8 cellular contexts compared by ENCODE assay signal in genomic region chr7:34320926-34321609, GRCh38.
A peak's percentile ranks its signal among the peaks of the same experiment; 100 is the strongest.
DNase-seq lines count a peak whose midpoint lies in the region; ATAC-seq, FAIRE-seq and TF ChIP-seq lines count a peak whose summit lies in the region.

No MANE protein-coding gene starts in this region.

- H3K27me3 ChIP-seq in H1 (replicated peaks in 1 of 4; ENCODE audit: control insufficient read depth in 3 of 4, extremely low read depth in 1 of 4, insufficient read depth in 3 of 4, low read length in 3 of 4) = no peaks in the 10 kb centered on the region

- no peaks in the 10 kb centered on the region for H3K9me3 ChIP-seq in H1 (ENCODE audit: insufficient read depth in 2 of 2, low read depth in 1 of 2, low read length in 1 of 2)

- peak; percentile 84 for ATAC-seq in GM19468 (IDR thresholded peaks at IDR 0.05; ENCODE audit: extremely low read depth, unreplicated experiment)
- ATAC-seq in HG03521 (IDR thresholded peaks at IDR 0.05; ENCODE audit: unreplicated experiment) = peak; percentile 93
- ATAC-seq in stimulated activated naive CD8-positive, alpha-beta T cell treated with anti-CD3 and anti-CD28 coated beads, Interleukin-15, Interleukin-2, amounts not matched to agents 100 U/mL and 50 U/mL, for 24 hours = peak; percentile 59

- H3K4me2 ChIP-seq in H1 (ENCODE audit: insufficient read depth in 1 of 2, low read depth in 2 of 2, low read length in 2 of 2) = peak overlapping the region; percentile 66 to 68

- no peaks in the 10 kb centered on the region for H3K79me2 ChIP-seq in H1 (ENCODE audit: control insufficient read depth in 1 of 2, insufficient read depth in 2 of 2, low read length in 2 of 2)

- FAIRE-seq in D721Med (lab: Jason Lieb, UNC) (no peak), H1 (lab: Jason Lieb, UNC) (peak; percentile 77)

- TF ChIP-seq POLR2A in H1 (IDR thresholded peaks at IDR 0.05; ENCODE audit: control extremely low read depth in 1 of 2, low read depth in 2 of 2, low read length in 2 of 2) = no peak

- H3K4me3 ChIP-seq in H1 (ENCODE audit: extremely low read depth in 1 of 4, insufficient read depth in 2 of 4, low read depth in 3 of 4, low read length in 4 of 4) = peak overlapping the region; percentile 24 to 54 (median 36); a peak in 7 of 8 replicates

- no peak overlapping the region for H2BK15ac ChIP-seq in H1 (ENCODE audit: low read length)

- CTCF ChIA-PET in H1 (lab: Charles Lee; ENCODE audit: partially characterized antibody) = interaction anchor here (0.7 to 4.9 kb wide), 56 partner anchors 9 to 607 kb away, joined by 3 to 74 read pairs (median 4); no protein-coding TSS in a partner anchor

- no peak overlapping the region for H2BK5ac ChIP-seq in H1 (ENCODE audit: low read depth, low read length)

- 0 out of 2 replicates have a peak overlapping the region, but pooled peaks have one; percentile 6 for H3K18ac ChIP-seq in H1 (ENCODE audit: extremely low read depth, low read length)

- peak; percentile 91 to 92 for TF ChIP-seq RAD21 in H1 (IDR thresholded peaks at IDR 0.05 in 1 of 2, conservative IDR thresholded peaks at IDR 0.05 in 1 of 2; ENCODE audit: low read depth in 2 of 2, low read length in 2 of 2)

- H3K9ac ChIP-seq in H1 (replicated peaks in 1 of 4; ENCODE audit: extremely low read depth in 1 of 4, low read depth in 3 of 4, low read length in 3 of 4) = no peak overlapping the region

- POLR2A ChIA-PET in H1 (lab: Charles Lee; ENCODE audit: partially characterized antibody) = interaction anchor here (1.0 kb wide), 1 partner anchor 41 kb away, joined by 3 read pairs; no protein-coding TSS in a partner anchor

- no peaks in the 10 kb centered on the region; a peak in 2 of 7 replicates for H3K4me1 ChIP-seq in H1 (replicated peaks in 1 of 4; ENCODE audit: control insufficient read depth in 3 of 4, insufficient read depth in 4 of 4, low read length in 3 of 4)

- TF ChIP-seq EP300 in H1 (IDR thresholded peaks at IDR 0.05; ENCODE audit: borderline replicate concordance in 1 of 2, low read depth in 2 of 2, low read length in 2 of 2) = 0 out of 3 replicates have a peak, but pooled peaks of 1 of the 2 experiments have one; percentile 9

- peak; percentile 93 for TF ChIP-seq CTCF in D721Med (IDR thresholded peaks at IDR 0.05; ENCODE audit: insufficient read depth, missing control alignments)
- peak; percentile 86 to 95 (median 88) for TF ChIP-seq CTCF in H1 (IDR thresholded peaks at IDR 0.05; ENCODE audit: control extremely low read depth in 1 of 3, insufficient read depth in 1 of 3, low read depth in 1 of 3, low read length in 3 of 3)

- H3K14ac ChIP-seq in H1 (ENCODE audit: insufficient read length) = no peak overlapping the region

- H3K79me1 ChIP-seq in H1 (ENCODE audit: low read depth, low read length) = no peaks in the 10 kb centered on the region

- H3K4ac ChIP-seq in H1 (replicated peaks; ENCODE audit: insufficient read length, low read depth, low read length) = no peak overlapping the region

- no peak overlapping the region for H3K27ac ChIP-seq in H1 (ENCODE audit: low read depth, low read length)

- no peak overlapping the region for H4K91ac ChIP-seq in H1 (replicated peaks; ENCODE audit: insufficient read length, low read length)

- no peak overlapping the region for H4K8ac ChIP-seq in H1 (ENCODE audit: extremely low read depth, insufficient read depth, low read length)

- H2BK20ac ChIP-seq in H1 (ENCODE audit: low read length) = no peak overlapping the region

- DNase-seq in D721Med (ENCODE audit: insufficient read length, low spot score) (peak; percentile 56), NCI-H524 (lab: John Stamatoyannopoulos, UW) (peak; percentile 21 to 63), H1 (ENCODE audit: low read depth in 1 of 2, low spot score in 2 of 2) (peak; percentile 49 to 74), lung microvascular endothelial cell (ENCODE audit: low read depth in 2 of 2) (peak; percentile 68)
- DNase-seq in activated CD4-positive, alpha-beta T cell treated with anti-CD3 and anti-CD28 coated beads, Interleukin-2, amount 50 U/mL, for 48 hours = peak; percentile 44 to 49
- peak; percentile 31 for DNase-seq in stimulated activated naive CD8-positive, alpha-beta T cell treated with anti-CD3 and anti-CD28 coated beads, Interleukin-15, Interleukin-2, amounts not matched to agents 100 U/mL and 50 U/mL, for 24 hours

- WGBS in H1 (ENCODE audit: extremely low coverage in 1 of 2, insufficient coverage in 1 of 2, insufficient read length in 1 of 2, insufficient replicate concordance in 2 of 2, low coverage in 1 of 2, low lambda C conversion rate in 2 of 2, missing lambda C conversion rate in 1 of 2), 2 experiments = 18% methylated on average over 24 of the region's 24 CpGs; no CpG with 5 or more reads in 1 of the 2 experiments

- no peaks in the 10 kb centered on the region for H4K20me1 ChIP-seq in H1 (replicated peaks in 1 of 2; ENCODE audit: control insufficient read depth in 1 of 2, insufficient read depth in 2 of 2, low read length in 2 of 2)

- H2BK12ac ChIP-seq in H1 (ENCODE audit: low read depth, low read length) = no peak overlapping the region

- H3K23ac ChIP-seq in H1 (ENCODE audit: insufficient read length) = no peak overlapping the region

- no peaks in the 10 kb centered on the region for H3K36me3 ChIP-seq in H1 (ENCODE audit: control insufficient read depth in 2 of 4, insufficient read depth in 4 of 4, low read length in 3 of 4)

- no peak overlapping the region for H4K5ac ChIP-seq in H1 (ENCODE audit: insufficient read length, low read depth, low read length)

- no peak overlapping the region for H2BK120ac ChIP-seq in H1 (replicated peaks; ENCODE audit: low read depth, low read length)

- no peaks in the 10 kb centered on the region; the same call in 1 of the 2 replicates for H3K23me2 ChIP-seq in H1 (ENCODE audit: low read depth, low read length)

- peak overlapping the region; percentile 82; the same call in 1 of the 2 replicates for H2AFZ ChIP-seq in H1 (ENCODE audit: low read length)

- H3K56ac ChIP-seq in H1 (replicated peaks; ENCODE audit: insufficient read length, low read depth, low read length) = no peak overlapping the region

- H2AK5ac ChIP-seq in H1 (ENCODE audit: low read depth, low read length) = no peak overlapping the region

TF ChIP-seq in H1, 55 proteins besides CTCF, POLR2A, EP300 and RAD21:
- TF ChIP-seq TEAD4 (IDR thresholded peaks at IDR 0.05; ENCODE audit: low read depth, low read length) = peak; percentile 16; the same call in 1 of the 2 replicates
- no peak for TF ChIP-seq CEBPB (IDR thresholded peaks at IDR 0.05; ENCODE audit: low read depth, low read length)
- TF ChIP-seq TAF1 (IDR thresholded peaks at IDR 0.05; ENCODE audit: low read depth, low read length) = 0 out of 2 replicates have a peak, but pooled peaks have one; percentile 24
- TF ChIP-seq SP4 (IDR thresholded peaks at IDR 0.05; ENCODE audit: low read length) = 0 out of 2 replicates have a peak, but pooled peaks have one; percentile 45
- no peak for TF ChIP-seq TAF7 (optimal IDR thresholded peaks at IDR 0.05; ENCODE audit: borderline replicate concordance, low read depth, low read length)
- TF ChIP-seq EGR1 (IDR thresholded peaks at IDR 0.05; ENCODE audit: borderline replicate concordance, low read depth, low read length) = no peak
- TF ChIP-seq CBX5 (IDR thresholded peaks at IDR 0.05; ENCODE audit: low read depth, low read length) = no peak
- peak; percentile 45 for TF ChIP-seq KDM4A (IDR thresholded peaks at IDR 0.05; ENCODE audit: low read depth, low read length, severe bottlenecking)
- no peak for TF ChIP-seq GTF2F1 (IDR thresholded peaks at IDR 0.05; ENCODE audit: borderline replicate concordance, low read depth, low read length)
- no peak for TF ChIP-seq CTBP2 (IDR thresholded peaks at IDR 0.05; ENCODE audit: borderline replicate concordance, insufficient read depth, insufficient read length, low read length)
- TF ChIP-seq MAX (IDR thresholded peaks at IDR 0.05) = peak; percentile 54
- TF ChIP-seq TBP (IDR thresholded peaks at IDR 0.05; ENCODE audit: low read depth, low read length) = no peak
- TF ChIP-seq CREB1 (IDR thresholded peaks at IDR 0.05) = peak; percentile 81
- no peak for TF ChIP-seq TCF12 (IDR thresholded peaks at IDR 0.05; ENCODE audit: low read depth, low read length)
- TF ChIP-seq SP2 (IDR thresholded peaks at IDR 0.05; ENCODE audit: low read length) = no peak
- TF ChIP-seq RXRA (IDR thresholded peaks at IDR 0.05; ENCODE audit: insufficient read depth, low read depth, low read length) = no peak
- TF ChIP-seq ATF2 (IDR thresholded peaks at IDR 0.05; ENCODE audit: low read length) = no peak
- TF ChIP-seq JUND (IDR thresholded peaks at IDR 0.05; ENCODE audit: low read length) = 0 out of 2 replicates have a peak, but pooled peaks have one; percentile 20
- TF ChIP-seq PHF8 (conservative IDR thresholded peaks at IDR 0.05; ENCODE audit: low read depth, low read length) = no peak
- no peak for TF ChIP-seq RFX5 (IDR thresholded peaks at IDR 0.05; ENCODE audit: borderline replicate concordance, low read depth, low read length)
- peak; percentile 56 for TF ChIP-seq E2F6 (IDR thresholded peaks at IDR 0.05)
- TF ChIP-seq CHD2 (IDR thresholded peaks at IDR 0.05; ENCODE audit: low read length) = no peak
- no peak for TF ChIP-seq NRF1 (IDR thresholded peaks at IDR 0.05; ENCODE audit: low read depth, low read length)
